Comparison of ENCODE assay signal across 31 cellular contexts in genomic region chr10:28775773-28776172, GRCh38.
"Had no signal": no experiment of that assay in that cellular context is flagged by ENCODE, and none has a peak within 500 bp of the region (broad histone marks: within the 10 kb centered on the region; RNA-seq: fewer than 3 reads in every experiment).

No MANE protein-coding gene starts in this region.

- H3K27me3 ChIP-seq: neural progenitor cell, ovary, spleen, suprapubic skin, testis, tibial artery, transverse colon, upper lobe of right lung, uterus had no signal

- H3K27ac Mint-ChIP-seq: natural killer cell; neural progenitor cell; progenitor cell of endocrine pancreas; stimulated activated memory B cell treated with anti-CD40 and anti-IgM and Interleukin-4, amounts not matched to agents 10 μg/mL and 1 μg/mL and 100 μg/mL, for 72 hours; type B pancreatic cell had no signal

- H3K27me3 Mint-ChIP-seq: progenitor cell of endocrine pancreas; stimulated activated memory B cell treated with anti-CD40 and anti-IgM and Interleukin-4, amounts not matched to agents 10 μg/mL and 1 μg/mL and 100 μg/mL, for 72 hours; stimulated activated naive CD8-positive, alpha-beta T cell treated with anti-CD3 and anti-CD28 coated beads, Interleukin-15, amount 100 ng/mL, for 72 hours had no signal

- ATAC-seq: natural killer cell; psoas muscle; right cardiac atrium; sciatic nerve; stimulated activated memory B cell treated with anti-CD40 and anti-IgM and Interleukin-4, amounts not matched to agents 10 μg/mL and 1 μg/mL and 100 μg/mL, for 72 hours; stimulated activated naive CD8-positive, alpha-beta T cell treated with anti-CD3 and anti-CD28 coated beads, Interleukin-15, amount 100 ng/mL, for 72 hours; stimulated activated naive CD8-positive, alpha-beta T cell treated with anti-CD3 and anti-CD28 coated beads, Interleukin-15, Interleukin-2, amounts not matched to agents 100 U/mL and 50 U/mL, for 24 hours had no signal

- DNase-seq: natural killer cell; occipital lobe; ovary; posterior cingulate gyrus; psoas muscle; right cardiac atrium; spleen; stimulated activated CD4-positive, alpha-beta T cell treated with anti-CD3 and anti-CD28 coated beads, Interleukin-12 subunit alpha, Interleukin-12 subunit beta, amount 100 ng/mL, for 4 hours; stimulated activated CD4-positive, alpha-beta T cell treated with anti-CD3 and anti-CD28 coated beads, Interleukin-1b, Interleukin-23, amount 100 ng/mL, for 48 hours; stimulated activated CD4-positive, alpha-beta T cell treated with anti-CD3 and anti-CD28 coated beads, Interleukin-4, amount 100 ng/mL, for 1 hour; stimulated activated CD4-positive, alpha-beta T cell treated with anti-CD3 and anti-CD28 coated beads, Interleukin-4, amount 100 ng/mL, for 4 hours; stimulated activated CD8-positive, alpha-beta memory T cell treated with anti-CD3 and anti-CD28 coated beads, Interleukin-4, amount 100 ng/mL, for 48 hours; stimulated activated naive CD4-positive, alpha-beta T cell; stimulated activated naive CD8-positive, alpha-beta T cell treated with anti-CD3 and anti-CD28 coated beads, Interleukin-15, amount 100 ng/mL, for 72 hours; stimulated activated naive CD8-positive, alpha-beta T cell treated with anti-CD3 and anti-CD28 coated beads, Interleukin-15, Interleukin-2, amounts not matched to agents 100 U/mL and 50 U/mL, for 24 hours; substantia nigra; testis; tibial artery; transverse colon; upper lobe of right lung; uterus had no signal

- H3K27ac ChIP-seq: neural progenitor cell, ovary, parathyroid adenoma, psoas muscle, skin epidermis, spleen, suprapubic skin, testis, tibial artery, transverse colon, upper lobe of right lung, uterus had no signal

- H3K9ac ChIP-seq: neural progenitor cell, parathyroid adenoma had no signal

- H2AFZ ChIP-seq: neural progenitor cell, parathyroid adenoma had no signal

- H3K79me2 ChIP-seq: parathyroid adenoma had no signal

- H3K9me3 Mint-ChIP-seq: nephron had no signal

- H3K4me2 ChIP-seq: neural progenitor cell, smooth muscle cell had no signal

- H3K4me3 ChIP-seq: neural progenitor cell, ovary, psoas muscle, skin epidermis, smooth muscle cell, spleen, suprapubic skin, testis, tibial artery, transverse colon, upper lobe of right lung, uterus had no signal

- H3K4me1 Mint-ChIP-seq: stimulated activated memory B cell treated with anti-CD40 and anti-IgM and Interleukin-4, amounts not matched to agents 10 μg/mL and 1 μg/mL and 100 μg/mL, for 72 hours; stimulated activated naive CD8-positive, alpha-beta T cell treated with anti-CD3 and anti-CD28 coated beads, Interleukin-15, amount 100 ng/mL, for 72 hours had no signal

- H3K36me3 Mint-ChIP-seq: natural killer cell; stimulated activated memory B cell treated with anti-CD40 and anti-IgM and Interleukin-4, amounts not matched to agents 10 μg/mL and 1 μg/mL and 100 μg/mL, for 72 hours; type B pancreatic cell had no signal

- H3K4me3 Mint-ChIP-seq: natural killer cell; nephron; neural progenitor cell; stimulated activated memory B cell treated with anti-CD40 and anti-IgM and Interleukin-4, amounts not matched to agents 10 μg/mL and 1 μg/mL and 100 μg/mL, for 72 hours; stimulated activated naive CD8-positive, alpha-beta T cell treated with anti-CD3 and anti-CD28 coated beads, Interleukin-15, amount 100 ng/mL, for 72 hours; type B pancreatic cell had no signal

- H3K9me3 ChIP-seq: ovary, psoas muscle, suprapubic skin, testis, tibial artery, transverse colon, upper lobe of right lung, uterus had no signal

- H3K36me3 ChIP-seq: neural progenitor cell, ovary, spleen, suprapubic skin, tibial artery, transverse colon, upper lobe of right lung, uterus had no signal

- H3K4me1 ChIP-seq: psoas muscle, spleen, suprapubic skin, testis, tibial artery, transverse colon, upper lobe of right lung, uterus had no signal
